In the genomic region with DNA sequence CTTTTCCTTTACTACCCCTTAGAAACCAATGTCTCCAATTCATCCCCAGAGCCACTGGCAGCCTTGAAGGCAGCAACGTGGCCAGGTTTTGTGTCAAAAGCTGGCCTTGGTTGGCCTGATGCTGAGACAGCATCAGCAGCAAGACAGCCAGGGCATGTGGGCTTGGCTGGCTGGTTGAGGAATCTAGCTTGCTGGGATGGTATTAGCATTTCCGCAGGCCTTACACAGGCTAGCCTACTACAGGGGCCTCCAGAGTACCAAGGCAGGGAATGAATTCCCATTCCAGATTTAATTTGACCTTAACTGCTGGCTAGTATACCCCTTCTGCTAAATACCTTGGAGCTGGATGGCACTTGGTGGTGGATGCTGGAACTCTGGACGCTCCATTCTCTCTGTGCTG, we compare ENCODE assay signal across 26 cellular contexts. TPM values are rescaled to one million over a fixed set of nuclear protein-coding genes. Genes with fewer than 3 reads are reported as not detected.
A peak's percentile ranks its signal among the peaks of the same experiment; 100 is the strongest.
DNase-seq lines count a peak whose midpoint lies in the region; ATAC-seq and TF ChIP-seq lines count a peak whose summit lies in the region.
"Had no signal": no experiment of that assay in that cellular context is flagged by ENCODE, and none has a peak within 500 bp of the region (broad histone marks: within the 10 kb centered on the region; RNA-seq: fewer than 3 reads in every experiment).

No MANE protein-coding gene starts in this region.

- peak overlapping the region; percentile 36 for H3K27ac Mint-ChIP-seq in GM23338
- H3K27ac Mint-ChIP-seq: CD4-positive, alpha-beta memory T cell; HFFc6 had no signal

- peak; percentile 54 for DNase-seq in GM23338 (ENCODE audit: low spot score)
- peak; percentile 51 for DNase-seq in cerebellar cortex (ENCODE audit: low spot score)
- no peak for DNase-seq in DMS53 treated with DMSO at 0.1 percent for 48 hours (lab: John Stamatoyannopoulos, UW; ENCODE audit: unreplicated experiment)
- no peak for DNase-seq in activated CD4-positive, alpha-beta T cell treated with anti-CD3 and anti-CD28 coated beads, Interleukin-2, amount 50 U/mL, for 1 hour
- DNase-seq in middle frontal gyrus (ENCODE audit: extremely low spot score, low spot score) = no peak
- no peak for DNase-seq in transverse colon
- DNase-seq: CD4-positive, alpha-beta memory T cell; COR-L47; DMS79; EL; HFFc6; NCI-H1048; NCI-H1417; NCI-H2029 treated with DMSO at 0.1 percent for 48 hours; NCI-H446 treated with DMSO at 0.1 percent for 48 hours; NCI-H526 treated with DMSO at 0.1 percent for 48 hours; PC-9; SJCRH30 had no signal

- no peaks in the 10 kb centered on the region for H3K9me3 ChIP-seq in iPS-20b (ENCODE audit: insufficient read depth, low read depth, low read length)
- no peaks in the 10 kb centered on the region for H3K9me3 ChIP-seq in transverse colon
- H3K9me3 ChIP-seq: HAP-1, SJCRH30 had no signal

- H3K79me2 ChIP-seq in GM23338 (replicated peaks; ENCODE audit: insufficient read depth) = no peaks in the 10 kb centered on the region

- TF ChIP-seq CTCF in GM23338 (conservative IDR thresholded peaks at IDR 0.05; ENCODE audit: low read depth in 2 of 2) = no peak
- TF ChIP-seq CTCF in transverse colon (IDR thresholded peaks at IDR 0.05) = no peak

- H3K4me2 ChIP-seq in GM23338 = peak overlapping the region; percentile 52
- H3K4me2 ChIP-seq: KMS-11, PC-9 had no signal

- 82% methylated on average over 3 of the region's 3 CpGs; no CpG with 5 or more reads in 1 of the 2 donors for WGBS in transverse colon (ENCODE audit: low coverage in 1 of 2), 2 donors

- H3K4me1 Mint-ChIP-seq in GM23338 = peaks cover 62% of the 10 kb centered on the region

- no peaks in the 10 kb centered on the region; the same call in 2 of the 3 replicates for H3K9me3 Mint-ChIP-seq in GM23338
- H3K9me3 Mint-ChIP-seq: CD4-positive, alpha-beta memory T cell; HFFc6; IgD-negative memory B cell had no signal

- no peaks in the 10 kb centered on the region for H4K20me1 ChIP-seq in GM23338 (replicated peaks; ENCODE audit: insufficient read depth)

- peak overlapping the region; percentile 72; the same call in 1 of the 2 replicates for H3K27ac ChIP-seq in GM23338 (ENCODE audit: low read depth)
- H3K27ac ChIP-seq in iPS-20b (ENCODE audit: low read length) = no peak overlapping the region
- no peak overlapping the region for H3K27ac ChIP-seq in transverse colon
- H3K27ac ChIP-seq: KMS-11, PC-9, SJCRH30 had no signal

- peaks cover 2% of the 10 kb centered on the region for H3K27me3 Mint-ChIP-seq in GM23338 (ENCODE audit: insufficient read depth, low read depth, poor library complexity)
- H3K27me3 Mint-ChIP-seq: CD4-positive, alpha-beta memory T cell; IgD-negative memory B cell had no signal

- H3K27me3 ChIP-seq in GM23338 (ENCODE audit: insufficient read depth) (no peaks in the 10 kb centered on the region), iPS-20b (ENCODE audit: insufficient read depth, low read length) (no peaks in the 10 kb centered on the region), transverse colon (no peaks in the 10 kb centered on the region)
- H3K27me3 ChIP-seq: SJCRH30 had no signal

- H3K36me3 Mint-ChIP-seq in GM23338 (ENCODE audit: low read depth) = no peaks in the 10 kb centered on the region

- TF ChIP-seq POLR2A in transverse colon (IDR thresholded peaks at IDR 0.05) = no peak

- no peaks in the 10 kb centered on the region for H3K36me3 ChIP-seq in GM23338 (ENCODE audit: insufficient read depth)
- H3K36me3 ChIP-seq in iPS-20b (ENCODE audit: insufficient read depth, low read depth, low read length) = no peaks in the 10 kb centered on the region; the same call in 1 of the 2 replicates
- peaks cover 0 to 13% (median 0%) of the 10 kb centered on the region in 4 donors for H3K36me3 ChIP-seq in transverse colon
- H3K36me3 ChIP-seq: SJCRH30 had no signal

- TF ChIP-seq EP300 in transverse colon (IDR thresholded peaks at IDR 0.05; ENCODE audit: low read depth) = no peak

- no peak overlapping the region for H2AFZ ChIP-seq in GM23338
- H2AFZ ChIP-seq: PC-9 had no signal

- peak; percentile 27 for ATAC-seq in GM23338
- ATAC-seq: Right ventricle myocardium inferior, SK-N-SH treated with all-trans-retinoic acid at 6 μM for 48 hours had no signal

- intact Hi-C loops in transverse colon (cut with DNase I; ENCODE audit: low total_unique reads) = no loop called here

- no peak overlapping the region for H3K4me3 ChIP-seq in GM23338
- no peak overlapping the region for H3K4me3 ChIP-seq in iPS-20b (ENCODE audit: low read length)
- H3K4me3 ChIP-seq in transverse colon = no peak overlapping the region
- H3K4me3 ChIP-seq: HAP-1, PC-9, SJCRH30 had no signal

- H3K9ac ChIP-seq in iPS-20b (ENCODE audit: low read depth, low read length) = peak overlapping the region; percentile 29; the same call in 1 of the 2 replicates
- H3K9ac ChIP-seq: KMS-11 had no signal

- H3K9me2 ChIP-seq in GM23338 (ENCODE audit: insufficient read depth) = peaks cover 4% of the 10 kb centered on the region; the same call in 1 of the 2 replicates

- in situ Hi-C loops in transverse colon (cut with MboI; ENCODE audit: low pct_ligation_motif_present in 1 of 4, low pct_unique_long_range_greater_than_20kb in 1 of 4, low sequenced_read_pairs in 3 of 4) = loop anchor here in 1 of 4 donors (10.0 kb wide), 1 partner anchor 79 kb away; the partner anchor contains the start of gene AP1G2

- H3K4me3 Mint-ChIP-seq in GM23338 = no peak overlapping the region; the same call in 2 of the 3 replicates
- H3K4me3 Mint-ChIP-seq: CD4-positive, alpha-beta memory T cell; HFFc6; IgD-negative memory B cell had no signal

- peaks cover 12% of the 10 kb centered on the region; the same call in 1 of the 2 replicates for H3F3A ChIP-seq in GM23338 (replicated peaks; ENCODE audit: low read depth)

- H3K4me1 ChIP-seq in GM23338 (ENCODE audit: insufficient read depth) (peaks cover 51% of the 10 kb centered on the region), iPS-20b (ENCODE audit: insufficient read depth, low read length) (peaks cover 53% of the 10 kb centered on the region), transverse colon (no peaks in the 10 kb centered on the region)
- H3K4me1 ChIP-seq: HAP-1, SJCRH30 had no signal

TF ChIP-seq in GM23338, 12 proteins besides CTCF, POLR2A, EP300 and RAD21 (continues in another document):
- TF ChIP-seq ZNF331 (CRISPR knock-in tag; IDR thresholded peaks at IDR 0.05; ENCODE audit: low read depth) = no peak
- no peak for TF ChIP-seq CREB1 (CRISPR knock-in tag; IDR thresholded peaks at IDR 0.05; ENCODE audit: low read depth)

RNA-seq across cellular contexts. Expression of gene NGDN, which starts 15.8 kb away (rescaled TPM):
- 48.6 and 67.1 TPM in 2 replicates for total RNA-seq in GM23338 (2014; rRNA removed; shearing (Covaris generic))
- polyA plus RNA-seq in GM23338 (2016; fragmentation: Nextera tagmentation; extraction: Ambion mirVana) = 81.6 and 90.8 TPM in 2 replicates
- 10 to 100 TPM in 3 of 4 donors, 1 to 10 TPM in 1; 8.8 to 31.5 (median 20.8) TPM for total RNA-seq in transverse colon

RNA-seq across cellular contexts. Expression of gene MYH7, which starts 49.9 kb away (rescaled TPM):
- not detected in 2 replicates for total RNA-seq in GM23338 (2014; rRNA removed; shearing (Covaris generic))
- polyA plus RNA-seq in GM23338 (2016; fragmentation: Nextera tagmentation; extraction: Ambion mirVana) = 0.05 TPM in 1 of 2 replicates, not detected in the other
- total RNA-seq in transverse colon = 1 to 10 TPM in 1 of 4 donors, under 1 TPM in 1, not detected in 2; 0.64 to 2.9 TPM
- total RNA-seq: CD4-positive, alpha-beta memory T cell; HFFc6; PC-9; RPMI7951 had no signal
- polyA plus RNA-seq: BJ; CD4-positive, alpha-beta memory T cell; IgD-negative memory B cell had no signal

Comparison
In these comparisons a context has a peak if more than half of its experiments do, and no peak if none do; other contexts are left out.
1. DNase-seq: peak in GM23338 (single experiment) and cerebellar cortex (single experiment); none in DMS53 treated with DMSO at 0.1 percent for 48 hours (single experiment), activated CD4-positive, alpha-beta T cell treated with anti-CD3 and anti-CD28 coated beads, Interleukin-2, amount 50 U/mL, for 1 hour (single experiment), middle frontal gyrus (single experiment) and transverse colon (single experiment).